In genomic region chr9:129939426-129939825, GRCh38 we compare ENCODE assay signal across 13 cellular contexts.
A peak's percentile ranks its signal among the peaks of the same experiment; 100 is the strongest.
DNase-seq lines count a peak whose midpoint lies in the region; ATAC-seq, FAIRE-seq and TF ChIP-seq lines count a peak whose summit lies in the region.
"Had no signal": no experiment of that assay in that cellular context is flagged by ENCODE, and none has a peak within 500 bp of the region (broad histone marks: within the 10 kb centered on the region; RNA-seq: fewer than 3 reads in every experiment).

No MANE protein-coding gene starts in this region.

- H3K27me3 Mint-ChIP-seq in CD4-positive, alpha-beta memory T cell: no peaks in the 10 kb centered on the region
- H3K27me3 Mint-ChIP-seq in nephron progenitor cell (ENCODE audit: low read depth, poor library complexity): no peaks in the 10 kb centered on the region
- H3K27me3 Mint-ChIP-seq: activated B cell treated with CpG ODN at 0.5 μM for 24 hours had no signal

- no peak overlapping the region for H2AFZ ChIP-seq in GM12878 (ENCODE audit: control insufficient read depth, low read depth, low read length)

- H3K36me3 ChIP-seq in CD4-positive, alpha-beta memory T cell (ENCODE audit: insufficient read depth, low read length): peaks cover 10% of the 10 kb centered on the region
- H3K36me3 ChIP-seq in KOPT-K1 (ENCODE audit: insufficient read depth, low read length): peaks cover 55% of the 10 kb centered on the region
- H3K36me3 ChIP-seq in GM12878 (ENCODE audit: control insufficient read depth in 2 of 2, insufficient read depth in 2 of 2, low read length in 1 of 2): peaks cover 8 to 45% of the 10 kb centered on the region in 2 experiments

- peaks cover 51% of the 10 kb centered on the region for H3K79me2 ChIP-seq in GM12878 (ENCODE audit: control insufficient read depth, insufficient read depth, low read length)

- TF ChIP-seq POLR2A in GM12878 (IDR thresholded peaks at IDR 0.05; ENCODE audit: low read depth, low read length): no peak

- intact Hi-C loops in CD4-positive, alpha-beta memory T cell (cut with micrococcal nuclease): no loop called here
- intact Hi-C loops in GM12878 (cut with micrococcal nuclease; ENCODE audit: unreplicated experiment): no loop called here

- RAD21 ChIA-PET in GM12878 (lab: Charles Lee; ENCODE audit: unreplicated experiment): interaction anchor here (0.8 kb wide), 1 partner anchor 87 kb away, joined by 3 read pairs; no protein-coding TSS in a partner anchor

- H3K27ac ChIP-seq in CD4-positive, alpha-beta memory T cell (ENCODE audit: low read depth, low read length): no peak overlapping the region
- H3K27ac ChIP-seq in KOPT-K1 (ENCODE audit: low read depth, low read length, poor library complexity, severe bottlenecking) (peak overlapping the region; percentile 9), GM12878 (ENCODE audit: control insufficient read depth, insufficient read depth) (no peak overlapping the region)
- H3K27ac ChIP-seq: epithelial cell of prostate had no signal

- peaks cover 33 to 43% of the 10 kb centered on the region in 2 donors for H3K36me3 Mint-ChIP-seq in CD4-positive, alpha-beta memory T cell
- peaks cover 49% of the 10 kb centered on the region for H3K36me3 Mint-ChIP-seq in nephron progenitor cell (ENCODE audit: low read depth)

- H3K9me3 Mint-ChIP-seq in CD4-positive, alpha-beta memory T cell: peaks cover 0 to 5% (median 1%) of the 10 kb centered on the region in 8 donors
- peaks cover 36% of the 10 kb centered on the region for H3K9me3 Mint-ChIP-seq in nephron progenitor cell

- no peak overlapping the region for H3K4me2 ChIP-seq in GM12878 (ENCODE audit: control insufficient read depth, insufficient read depth)

- no peaks in the 10 kb centered on the region for H4K20me1 ChIP-seq in GM12878 (ENCODE audit: control insufficient read depth, insufficient read depth)

- DNase-seq in CD4-positive, alpha-beta memory T cell: no peak
- DNase-seq in GM12878 (ENCODE audit: low read depth, low spot score) (no peak), nephron progenitor cell (no peak), GM13976 (ENCODE audit: low spot score) (no peak)
- DNase-seq: activated B cell treated with CpG ODN at 0.5 μM for 24 hours, KG1, NCI-H2227 treated with DMSO at 0.1 percent for 48 hours, right cardiac atrium had no signal

- FAIRE-seq in GM12878 (lab: Jason Lieb, UNC): no peak

- H3K27me3 ChIP-seq in CD4-positive, alpha-beta memory T cell (ENCODE audit: insufficient read depth, low read length): no peaks in the 10 kb centered on the region
- no peaks in the 10 kb centered on the region for H3K27me3 ChIP-seq in GM12878 (replicated peaks in 1 of 2; ENCODE audit: control insufficient read depth in 2 of 2, insufficient read depth in 2 of 2, low read length in 1 of 2)

- ATAC-seq in GM12878 (no peak), HG03378 (IDR thresholded peaks at IDR 0.05; ENCODE audit: unreplicated experiment) (no peak), HG03108 (IDR thresholded peaks at IDR 0.05; ENCODE audit: unreplicated experiment) (no peak), HG02588 (IDR thresholded peaks at IDR 0.05; ENCODE audit: unreplicated experiment) (no peak)
- ATAC-seq: right cardiac atrium had no signal

- no peak overlapping the region for H3K4me3 ChIP-seq in CD4-positive, alpha-beta memory T cell (ENCODE audit: low read length in 2 of 2)
- H3K4me3 ChIP-seq in GM12878: no peak overlapping the region

- TF ChIP-seq RAD21 in GM12878 (IDR thresholded peaks at IDR 0.05; ENCODE audit: insufficient read depth, low read depth, low read length): no peak

- H3K27ac Mint-ChIP-seq in CD4-positive, alpha-beta memory T cell: peak overlapping the region; percentile 38 to 89 (median 72)
- peak overlapping the region; percentile 4 for H3K27ac Mint-ChIP-seq in nephron progenitor cell
- H3K27ac Mint-ChIP-seq: activated B cell treated with CpG ODN at 0.5 μM for 24 hours had no signal

- no peak for TF ChIP-seq EP300 in GM12878 (IDR thresholded peaks at IDR 0.05; ENCODE audit: borderline replicate concordance in 1 of 2, control insufficient read depth in 1 of 2, low read depth in 2 of 2, low read length in 2 of 2)

- BruUV-seq in GM12878 (replicated peaks; lab: Mats Ljungman, UMichigan): TSS peak; percentile 20

- 100% methylated on average over 2 of the region's 2 CpGs for WGBS in GM12878 (ENCODE audit: insufficient coverage, insufficient replicate concordance, low lambda C conversion rate, missing lambda C conversion rate)

- CTCF ChIA-PET in CD4-positive, alpha-beta memory T cell (lab: Charles Lee; ENCODE audit: partially characterized antibody): interaction anchor here (0.7 to 1.2 kb wide), 3 partner anchors 19 to 42 kb away, joined by 3 to 4 read pairs (median 3); no protein-coding TSS in a partner anchor
- CTCF ChIA-PET in GM12878 (lab: Yijun Ruan, JAX): interaction anchor here (1.0 to 1.1 kb wide), 2 partner anchors 11 to 14 kb away, joined by 3 to 4 read pairs; no protein-coding TSS in a partner anchor

- H3K4me1 ChIP-seq in CD4-positive, alpha-beta memory T cell (ENCODE audit: insufficient read depth, low read length): peaks cover 55% of the 10 kb centered on the region
- H3K4me1 ChIP-seq in GM12878 (ENCODE audit: control insufficient read depth, insufficient read depth, low read length): peaks cover 24% of the 10 kb centered on the region

- no peaks in the 10 kb centered on the region for H3K9me3 ChIP-seq in CD4-positive, alpha-beta memory T cell (ENCODE audit: control insufficient read depth in 1 of 2, low read length in 2 of 2)
- H3K9me3 ChIP-seq in KOPT-K1 (ENCODE audit: insufficient read depth, low read length, poor library complexity, severe bottlenecking): peaks cover 22% of the 10 kb centered on the region
- H3K9me3 ChIP-seq in GM12878 (replicated peaks; ENCODE audit: control insufficient read depth, insufficient read depth, low read length): peaks cover 10% of the 10 kb centered on the region

- H3K9ac ChIP-seq in GM12878 (ENCODE audit: control insufficient read depth, insufficient read depth, low read length): no peak overlapping the region

- in situ Hi-C loops in GM12878 (cut with MboI) (no loop called here), GM13976 (cut with MboI; ENCODE audit: low sequenced_read_pairs, unreplicated experiment) (no loop called here)

- H3K4me1 Mint-ChIP-seq in CD4-positive, alpha-beta memory T cell: peaks cover 29 to 74% (median 51%) of the 10 kb centered on the region in 4 donors
- H3K4me1 Mint-ChIP-seq in nephron progenitor cell: peaks cover 1% of the 10 kb centered on the region

- SMC1A ChIA-PET in GM12878 (lab: Charles Lee; ENCODE audit: uncharacterized antibody, unreplicated experiment): interaction anchor here (0.9 to 4.1 kb wide), 5 partner anchors 10 to 56 kb away, joined by 3 to 28 read pairs (median 3); no protein-coding TSS in a partner anchor

- TF ChIP-seq CTCF in GM12878 (IDR thresholded peaks at IDR 0.05 in 2 of 3, conservative IDR thresholded peaks at IDR 0.05 in 1 of 3; ENCODE audit: control insufficient read depth in 2 of 3, extremely low read depth in 1 of 3, insufficient read depth in 1 of 3, low read depth in 3 of 3, low read length in 3 of 3) (no peak), nephron progenitor cell (IDR thresholded peaks at IDR 0.05) (no peak), GM13976 (IDR thresholded peaks at IDR 0.05; ENCODE audit: borderline replicate concordance, control extremely low read depth, extremely low read depth, insufficient read depth, missing control alignments) (no peak)

- POLR2A ChIA-PET in CD4-positive, alpha-beta memory T cell (lab: Charles Lee; ENCODE audit: partially characterized antibody): interaction anchor here (0.7 to 2.6 kb wide), 11 partner anchors 15 to 114 kb away, joined by 3 to 11 read pairs (median 4); partner anchors contain the start of genes FNBP1 and GPR107
- POLR2A ChIA-PET in GM12878 (lab: Charles Lee): interaction anchor here (0.7 kb wide), 1 partner anchor 30 kb away, joined by 5 read pairs; no protein-coding TSS in a partner anchor

- H3K4me3 Mint-ChIP-seq in CD4-positive, alpha-beta memory T cell: peak overlapping the region in 6 of 8 donors; percentile 10 to 72 (median 56)
- no peak overlapping the region for H3K4me3 Mint-ChIP-seq in nephron progenitor cell
- H3K4me3 Mint-ChIP-seq: activated B cell treated with CpG ODN at 0.5 μM for 24 hours had no signal

TF ChIP-seq in GM12878, 131 proteins besides CTCF, POLR2A, EP300 and RAD21 (continues in another document):
- TF ChIP-seq LARP7 (IDR thresholded peaks at IDR 0.05) (no peak), RAD51 (IDR thresholded peaks at IDR 0.05) (no peak), WRNIP1 (IDR thresholded peaks at IDR 0.05; ENCODE audit: borderline replicate concordance, low read depth, low read length) (no peak), SP1 (IDR thresholded peaks at IDR 0.05; ENCODE audit: low read depth, low read length) (no peak), ZZZ3 (IDR thresholded peaks at IDR 0.05; ENCODE audit: control insufficient read depth, insufficient read length, low read depth) (no peak), MYB (IDR thresholded peaks at IDR 0.05; ENCODE audit: borderline replicate concordance, low read depth, low read length) (no peak), TCF7 (IDR thresholded peaks at IDR 0.05; ENCODE audit: borderline replicate concordance) (no peak), JUND (IDR thresholded peaks at IDR 0.05; ENCODE audit: low read depth, low read length) (no peak), SUZ12 (IDR thresholded peaks at IDR 0.05; ENCODE audit: unreplicated experiment) (no peak), PAX8 (IDR thresholded peaks at IDR 0.05) (no peak), EZH2 (IDR thresholded peaks at IDR 0.05; ENCODE audit: borderline replicate concordance, control insufficient read depth, low read depth, low read length) (no peak), MEF2A (IDR thresholded peaks at IDR 0.05; ENCODE audit: insufficient read depth, low read depth, low read length) (no peak)
- TF ChIP-seq, protein P1, sequence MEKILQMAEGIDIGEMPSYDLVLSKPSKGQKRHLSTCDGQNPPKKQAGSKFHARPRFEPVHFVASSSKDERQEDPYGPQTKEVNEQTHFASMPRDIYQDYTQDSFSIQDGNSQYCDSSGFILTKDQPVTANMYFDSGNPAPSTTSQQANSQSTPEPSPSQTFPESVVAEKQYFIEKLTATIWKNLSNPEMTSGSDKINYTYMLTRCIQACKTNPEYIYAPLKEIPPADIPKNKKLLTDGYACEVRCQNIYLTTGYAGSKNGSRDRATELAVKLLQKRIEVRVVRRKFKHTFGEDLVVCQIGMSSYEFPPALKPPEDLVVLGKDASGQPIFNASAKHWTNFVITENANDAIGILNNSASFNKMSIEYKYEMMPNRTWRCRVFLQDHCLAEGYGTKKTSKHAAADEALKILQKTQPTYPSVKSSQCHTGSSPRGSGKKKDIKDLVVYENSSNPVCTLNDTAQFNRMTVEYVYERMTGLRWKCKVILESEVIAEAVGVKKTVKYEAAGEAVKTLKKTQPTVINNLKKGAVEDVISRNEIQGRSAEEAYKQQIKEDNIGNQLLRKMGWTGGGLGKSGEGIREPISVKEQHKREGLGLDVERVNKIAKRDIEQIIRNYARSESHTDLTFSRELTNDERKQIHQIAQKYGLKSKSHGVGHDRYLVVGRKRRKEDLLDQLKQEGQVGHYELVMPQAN (conservative IDR thresholded peaks at IDR 0.05): no peak
